12 cellular contexts compared by ENCODE assay signal in the genomic region with DNA sequence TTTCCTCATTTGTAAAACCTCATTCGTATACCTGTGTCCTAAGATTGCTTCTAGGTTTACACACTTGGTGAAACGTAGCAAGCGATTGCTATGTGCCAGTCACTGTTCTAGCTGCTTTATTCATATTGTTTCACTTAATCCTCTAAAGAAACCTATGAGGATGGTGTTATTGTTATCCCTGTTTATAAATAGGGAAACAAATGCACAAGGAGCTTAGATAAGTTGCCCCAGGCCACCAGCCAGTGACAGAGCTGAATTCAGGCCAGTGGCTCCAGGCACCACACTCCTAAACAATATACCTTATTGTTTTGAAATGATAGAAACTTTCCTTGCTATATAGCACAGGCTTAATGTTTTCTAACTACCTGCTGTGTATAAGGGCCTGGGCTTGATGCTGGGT.
"Had no signal": no experiment of that assay in that cellular context is flagged by ENCODE, and none has a peak within 500 bp of the region (broad histone marks: within the 10 kb centered on the region; RNA-seq: fewer than 3 reads in every experiment).

No MANE protein-coding gene starts in this region.

- H3K9me3 ChIP-seq: thyroid gland, vagina had no signal

- H3K36me3 ChIP-seq: thyroid gland, vagina had no signal

- H3K4me3 ChIP-seq: dorsolateral prefrontal cortex, thyroid gland, vagina had no signal

- H3K27ac ChIP-seq: dorsolateral prefrontal cortex, thyroid gland, vagina had no signal

- H3K4me1 ChIP-seq: thyroid gland, vagina had no signal

- DNase-seq: activated effector memory CD4-positive, alpha-beta T cell treated with anti-CD3 and anti-CD28 coated beads, Interleukin-2, amount 50 U/mL, for 16 hours; activated naive CD8-positive, alpha-beta T cell treated with anti-CD3 and anti-CD28 coated beads for 36 hours; activated T-cell treated with anti-CD3 and anti-CD28 coated beads, Interleukin-2, amount 50 U/mL, for 24 hours; dorsolateral prefrontal cortex; midbrain; naive B cell; stimulated activated CD4-positive, alpha-beta T cell treated with anti-CD3 and anti-CD28 coated beads, Interleukin-4, amount 100 ng/mL, for 1 hour; stimulated activated CD8-positive, alpha-beta memory T cell treated with anti-CD3 and anti-CD28 coated beads, Interleukin-4, amount 100 ng/mL, for 48 hours; stimulated activated naive CD8-positive, alpha-beta T cell treated with anti-CD3 and anti-CD28 coated beads, Interleukin-15, amount 100 ng/mL, for 72 hours; SW 1271; thyroid gland had no signal

- H3K27me3 ChIP-seq: dorsolateral prefrontal cortex, thyroid gland, vagina had no signal
